Comparison of ENCODE assay signal across 18 cellular contexts in the genomic region with DNA sequence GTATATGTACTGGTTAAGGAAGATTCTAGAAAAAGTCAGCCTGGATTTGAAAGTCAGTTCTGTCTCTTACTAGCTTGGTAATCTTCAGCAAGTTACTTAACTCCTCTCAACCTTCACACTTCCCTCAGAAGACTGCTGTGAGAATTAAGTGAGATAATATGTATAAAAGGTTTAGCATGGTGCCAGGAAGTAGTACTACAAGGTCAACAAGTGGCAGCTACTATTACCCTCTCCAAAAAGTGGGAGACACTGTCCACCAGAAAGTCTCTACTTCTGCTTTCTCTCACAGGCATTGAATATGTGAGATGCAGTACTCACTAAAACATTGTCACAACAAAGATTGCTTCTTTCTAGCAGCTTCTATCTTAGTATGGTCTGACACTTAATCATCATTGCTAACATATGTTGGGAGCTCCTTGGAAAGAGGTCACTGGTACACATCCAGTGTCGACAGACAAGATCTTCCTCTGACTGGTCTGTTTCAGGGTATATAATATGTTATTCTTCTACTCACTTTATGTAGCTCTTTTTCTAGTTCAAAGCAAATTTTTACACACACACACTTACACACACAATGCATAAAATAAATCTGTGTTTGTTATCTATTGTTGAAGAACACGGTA.
"Had no signal": no experiment of that assay in that cellular context is flagged by ENCODE, and none has a peak within 500 bp of the region (broad histone marks: within the 10 kb centered on the region; RNA-seq: fewer than 3 reads in every experiment).

No MANE protein-coding gene starts in this region.

- H3K27ac Mint-ChIP-seq: activated B cell treated with CpG ODN at 0.5 μM for 24 hours had no signal

- H3K27me3 Mint-ChIP-seq: activated B cell treated with CpG ODN at 0.5 μM for 24 hours; naive thymus-derived CD4-positive, alpha-beta T cell had no signal

- ATAC-seq: activated CD8-positive, alpha-beta T cell treated with anti-CD3 and anti-CD28 coated beads, Interleukin-2, amount 10 ng/mL, durations not matched to agents 7 days and 5 days; gastroesophageal sphincter; heart right ventricle; mucosa of descending colon; naive thymus-derived CD4-positive, alpha-beta T cell had no signal

- H3K9me3 ChIP-seq: ascending aorta, breast epithelium, gastroesophageal sphincter, heart right ventricle, mucosa of descending colon, neutrophil, sigmoid colon, spleen had no signal

- H3K27me3 ChIP-seq: ascending aorta, breast epithelium, gastroesophageal sphincter, heart right ventricle, neutrophil, sigmoid colon, spleen had no signal

- H3K27ac ChIP-seq: ascending aorta, breast epithelium, gastroesophageal sphincter, heart right ventricle, neutrophil, parathyroid adenoma, sigmoid colon had no signal

- H3K4me3 Mint-ChIP-seq: activated B cell treated with CpG ODN at 0.5 μM for 24 hours; activated CD8-positive, alpha-beta T cell treated with anti-CD3 and anti-CD28 coated beads, Interleukin-2, amount 10 ng/mL, durations not matched to agents 7 days and 5 days; naive thymus-derived CD4-positive, alpha-beta T cell had no signal

- H3K9me3 Mint-ChIP-seq: activated B cell treated with CpG ODN at 0.5 μM for 24 hours; naive thymus-derived CD4-positive, alpha-beta T cell had no signal

- DNase-seq: activated B cell treated with CpG ODN at 0.5 μM for 24 hours; activated CD4-positive, alpha-beta T cell treated with anti-CD3 and anti-CD28 coated beads for 48 hours; activated CD8-positive, alpha-beta memory T cell treated with anti-CD3 and anti-CD28 coated beads, Interleukin-2, amount 50 U/mL, for 4 hours; activated CD8-positive, alpha-beta T cell treated with anti-CD3 and anti-CD28 coated beads, Interleukin-2, amount 10 ng/mL, durations not matched to agents 7 days and 5 days; cerebellar nuclear complex; dermis blood vessel endothelial cell; heart right ventricle; mucosa of descending colon; naive thymus-derived CD4-positive, alpha-beta T cell; sigmoid colon; spleen; stimulated activated CD4-positive, alpha-beta T cell treated with anti-CD3 and anti-CD28 coated beads, Interleukin-1b, Interleukin-23, amount 100 ng/mL, for 48 hours; T-helper 2 cell had no signal
